Comparison of ENCODE assay signal across 7 cellular contexts in the genomic region with DNA sequence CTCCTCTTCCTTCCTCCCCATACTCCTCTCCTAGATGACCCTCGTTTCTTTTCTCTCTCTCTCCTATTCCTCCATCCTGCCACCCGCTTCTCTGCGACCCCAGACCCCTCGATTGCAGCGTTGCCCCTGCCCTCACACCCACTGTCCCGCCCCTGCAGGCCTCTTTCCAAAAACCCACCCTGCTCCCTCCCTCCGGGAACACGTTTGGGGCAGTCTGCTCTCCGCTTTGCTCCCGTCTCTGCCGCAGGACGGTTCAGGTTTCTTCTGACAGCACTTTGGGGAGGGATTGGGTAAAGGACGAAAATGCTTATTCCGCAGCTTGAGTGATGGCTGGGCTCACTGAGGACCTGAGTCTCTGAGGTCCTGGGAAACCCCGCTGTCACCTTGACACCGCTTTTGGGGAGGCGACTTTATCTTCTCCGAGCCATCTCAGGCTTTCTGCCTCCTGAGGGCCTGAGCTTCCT. TPM values are rescaled to one million over a fixed set of nuclear protein-coding genes. Genes with fewer than 3 reads are reported as not detected.
DNase-seq lines count a peak whose midpoint lies in the region; ATAC-seq and TF ChIP-seq lines count a peak whose summit lies in the region.

No MANE protein-coding gene starts in this region.

- peak overlapping the region; percentile 86 for H3K27ac ChIP-seq in colonic mucosa

- H3K4me3 Mint-ChIP-seq in T-helper 2 cell treated with Interferon-gamma antibody and Interleukin-4, amounts not matched to agents 5 μg/mL and 100 μg/mL, for 36 hours, result peak overlapping the region; percentile 93
- H3K4me3 Mint-ChIP-seq in stimulated activated naive CD8-positive, alpha-beta T cell treated with anti-CD3 and anti-CD28 coated beads, Interleukin-15, Interleukin-2, amounts not matched to agents 100 ng/mL and 50 ng/mL, for 24 hours, result peak overlapping the region; percentile 99

- DNase-seq in T-helper 2 cell treated with Interferon-gamma antibody and Interleukin-4, amounts not matched to agents 5 μg/mL and 100 μg/mL, for 36 hours (ENCODE audit: low spot score), result peak; percentile 52
- DNase-seq in colonic mucosa (peak; percentile 44), lower leg skin (ENCODE audit: low spot score in 2 of 2) (peak in 1 of 2 donors; percentile 89)

- no peaks in the 10 kb centered on the region for H3K36me3 ChIP-seq in colonic mucosa

- H3K4me3 ChIP-seq in colonic mucosa, result peak overlapping the region; percentile 100
- H3K4me3 ChIP-seq in lower leg skin (ENCODE audit: low read depth, poor library complexity, severe bottlenecking), result peak overlapping the region; percentile 75

- no peaks in the 10 kb centered on the region for H3K9me3 Mint-ChIP-seq in T-helper 2 cell treated with Interferon-gamma antibody and Interleukin-4, amounts not matched to agents 5 μg/mL and 100 μg/mL, for 36 hours
- H3K9me3 Mint-ChIP-seq in stimulated activated naive CD8-positive, alpha-beta T cell treated with anti-CD3 and anti-CD28 coated beads, Interleukin-15, Interleukin-2, amounts not matched to agents 100 ng/mL and 50 ng/mL, for 24 hours, result no peaks in the 10 kb centered on the region

- TF ChIP-seq CTCF in colonic mucosa (IDR thresholded peaks at IDR 0.05) (no peak), lower leg skin (IDR thresholded peaks at IDR 0.05) (no peak)

- intact Hi-C loops in colonic mucosa (cut with DNase I), result no loop called here
- intact Hi-C loops in lower leg skin (cut with DNase I; ENCODE audit: low total_unique reads), result no loop called here

- no peaks in the 10 kb centered on the region for H3K9me3 ChIP-seq in colonic mucosa

- H3K4me1 Mint-ChIP-seq in T-helper 2 cell treated with Interferon-gamma antibody and Interleukin-4, amounts not matched to agents 5 μg/mL and 100 μg/mL, for 36 hours (ENCODE audit: low read depth), result peaks cover 22% of the 10 kb centered on the region
- peaks cover 44% of the 10 kb centered on the region for H3K4me1 Mint-ChIP-seq in stimulated activated naive CD8-positive, alpha-beta T cell treated with anti-CD3 and anti-CD28 coated beads, Interleukin-15, Interleukin-2, amounts not matched to agents 100 ng/mL and 50 ng/mL, for 24 hours (ENCODE audit: low read depth)

- peak; percentile 39 for ATAC-seq in GM18502 (IDR thresholded peaks at IDR 0.05; ENCODE audit: poor library complexity, unreplicated experiment)
- peak; percentile 46 for ATAC-seq in HG02884 (IDR thresholded peaks at IDR 0.05; ENCODE audit: unreplicated experiment)
- no peak for ATAC-seq in HG03342 (IDR thresholded peaks at IDR 0.05; ENCODE audit: unreplicated experiment)

- peak overlapping the region; percentile 87 to 94 for H3K9ac ChIP-seq in colonic mucosa (ENCODE audit: low read depth in 2 of 2, low read length in 2 of 2)

- no peaks in the 10 kb centered on the region for H3K27me3 Mint-ChIP-seq in T-helper 2 cell treated with Interferon-gamma antibody and Interleukin-4, amounts not matched to agents 5 μg/mL and 100 μg/mL, for 36 hours (ENCODE audit: low read depth)
- no peaks in the 10 kb centered on the region for H3K27me3 Mint-ChIP-seq in stimulated activated naive CD8-positive, alpha-beta T cell treated with anti-CD3 and anti-CD28 coated beads, Interleukin-15, Interleukin-2, amounts not matched to agents 100 ng/mL and 50 ng/mL, for 24 hours

- WGBS in lower leg skin, 2 donors, result 1% methylated on average over 18 of the region's 18 CpGs

- H3K27me3 ChIP-seq in colonic mucosa, result no peaks in the 10 kb centered on the region

- TF ChIP-seq POLR2A in lower leg skin (IDR thresholded peaks at IDR 0.05), result no peak

- H3K27ac Mint-ChIP-seq in T-helper 2 cell treated with Interferon-gamma antibody and Interleukin-4, amounts not matched to agents 5 μg/mL and 100 μg/mL, for 36 hours, result peak overlapping the region; percentile 99
- peak overlapping the region; percentile 98 for H3K27ac Mint-ChIP-seq in stimulated activated naive CD8-positive, alpha-beta T cell treated with anti-CD3 and anti-CD28 coated beads, Interleukin-15, Interleukin-2, amounts not matched to agents 100 ng/mL and 50 ng/mL, for 24 hours

- peaks cover 14% of the 10 kb centered on the region for H3K36me3 Mint-ChIP-seq in T-helper 2 cell treated with Interferon-gamma antibody and Interleukin-4, amounts not matched to agents 5 μg/mL and 100 μg/mL, for 36 hours (ENCODE audit: low read depth)
- peaks cover 26% of the 10 kb centered on the region for H3K36me3 Mint-ChIP-seq in stimulated activated naive CD8-positive, alpha-beta T cell treated with anti-CD3 and anti-CD28 coated beads, Interleukin-15, Interleukin-2, amounts not matched to agents 100 ng/mL and 50 ng/mL, for 24 hours (ENCODE audit: low read depth)

- H3K4me1 ChIP-seq in colonic mucosa, result peaks cover 4% of the 10 kb centered on the region

RNA-seq across cellular contexts. Expression of a gene that starts 0.7 kb away (rescaled TPM):
- total RNA-seq in colonic mucosa (10 to 100 TPM; 38.5 to 50.3 TPM), lower leg skin (100 to 1,000 TPM in 1 of 4 donors, 10 to 100 TPM in 3; 69.8 to 184 (median 85.1) TPM)

RNA-seq across cellular contexts. Expression of a gene that starts 7.8 kb away (rescaled TPM):
- total RNA-seq in colonic mucosa (10 to 100 TPM; 53.0 to 71.6 TPM), lower leg skin (10 to 100 TPM; 31.2 to 43.2 (median 35.7) TPM)
